ENCODE assay signal across 1 cellular context in the genomic region with DNA sequence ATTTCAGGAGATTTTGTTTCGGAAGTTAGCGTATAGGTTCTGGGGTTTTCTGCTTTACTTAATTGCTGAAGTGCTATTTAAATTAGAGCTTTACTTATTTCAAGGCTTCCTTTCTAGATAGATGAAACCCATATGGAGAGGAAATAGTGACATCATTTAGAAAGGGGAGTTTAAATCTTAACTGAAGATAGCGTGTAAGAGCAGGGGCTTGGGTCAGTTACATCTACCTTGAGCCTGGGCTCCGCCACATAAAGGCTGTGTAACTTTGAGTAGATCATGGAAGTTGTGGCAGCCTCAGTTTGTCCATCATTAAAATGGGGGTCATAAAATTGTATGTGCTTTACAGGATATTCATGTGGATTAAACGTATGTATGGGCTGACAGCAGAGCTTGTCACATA.
TF ChIP-seq lines count a peak whose summit lies in the region.

No MANE protein-coding gene starts in this region.

TF ChIP-seq in K562, 482 proteins besides CTCF, POLR2A, EP300 and RAD21:
- TF ChIP-seq, protein P1, sequence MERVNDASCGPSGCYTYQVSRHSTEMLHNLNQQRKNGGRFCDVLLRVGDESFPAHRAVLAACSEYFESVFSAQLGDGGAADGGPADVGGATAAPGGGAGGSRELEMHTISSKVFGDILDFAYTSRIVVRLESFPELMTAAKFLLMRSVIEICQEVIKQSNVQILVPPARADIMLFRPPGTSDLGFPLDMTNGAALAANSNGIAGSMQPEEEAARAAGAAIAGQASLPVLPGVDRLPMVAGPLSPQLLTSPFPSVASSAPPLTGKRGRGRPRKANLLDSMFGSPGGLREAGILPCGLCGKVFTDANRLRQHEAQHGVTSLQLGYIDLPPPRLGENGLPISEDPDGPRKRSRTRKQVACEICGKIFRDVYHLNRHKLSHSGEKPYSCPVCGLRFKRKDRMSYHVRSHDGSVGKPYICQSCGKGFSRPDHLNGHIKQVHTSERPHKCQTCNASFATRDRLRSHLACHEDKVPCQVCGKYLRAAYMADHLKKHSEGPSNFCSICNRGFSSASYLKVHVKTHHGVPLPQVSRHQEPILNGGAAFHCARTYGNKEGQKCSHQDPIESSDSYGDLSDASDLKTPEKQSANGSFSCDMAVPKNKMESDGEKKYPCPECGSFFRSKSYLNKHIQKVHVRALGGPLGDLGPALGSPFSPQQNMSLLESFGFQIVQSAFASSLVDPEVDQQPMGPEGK (CRISPR knock-in tag; IDR thresholded peaks at IDR 0.05; ENCODE audit: borderline replicate concordance): no peak
- TF ChIP-seq ZFPM2 (CRISPR knock-in tag; IDR thresholded peaks at IDR 0.05) (no peak), MTA2 (IDR thresholded peaks at IDR 0.05; ENCODE audit: low read depth) (no peak), BCOR (IDR thresholded peaks at IDR 0.05) (peak; percentile 77), ATF7 (IDR thresholded peaks at IDR 0.05) (peak; percentile 31; the same call in 1 of the 2 replicates), RBM25 (IDR thresholded peaks at IDR 0.05; ENCODE audit: low read depth, low read length, severe bottlenecking) (peak; percentile 93), KDM1A (IDR thresholded peaks at IDR 0.05) (peak in 1 of 2 experiments; percentile 57; a peak in 2 of 4 replicates)
